18 cellular contexts compared by ENCODE assay signal in the genomic region with DNA sequence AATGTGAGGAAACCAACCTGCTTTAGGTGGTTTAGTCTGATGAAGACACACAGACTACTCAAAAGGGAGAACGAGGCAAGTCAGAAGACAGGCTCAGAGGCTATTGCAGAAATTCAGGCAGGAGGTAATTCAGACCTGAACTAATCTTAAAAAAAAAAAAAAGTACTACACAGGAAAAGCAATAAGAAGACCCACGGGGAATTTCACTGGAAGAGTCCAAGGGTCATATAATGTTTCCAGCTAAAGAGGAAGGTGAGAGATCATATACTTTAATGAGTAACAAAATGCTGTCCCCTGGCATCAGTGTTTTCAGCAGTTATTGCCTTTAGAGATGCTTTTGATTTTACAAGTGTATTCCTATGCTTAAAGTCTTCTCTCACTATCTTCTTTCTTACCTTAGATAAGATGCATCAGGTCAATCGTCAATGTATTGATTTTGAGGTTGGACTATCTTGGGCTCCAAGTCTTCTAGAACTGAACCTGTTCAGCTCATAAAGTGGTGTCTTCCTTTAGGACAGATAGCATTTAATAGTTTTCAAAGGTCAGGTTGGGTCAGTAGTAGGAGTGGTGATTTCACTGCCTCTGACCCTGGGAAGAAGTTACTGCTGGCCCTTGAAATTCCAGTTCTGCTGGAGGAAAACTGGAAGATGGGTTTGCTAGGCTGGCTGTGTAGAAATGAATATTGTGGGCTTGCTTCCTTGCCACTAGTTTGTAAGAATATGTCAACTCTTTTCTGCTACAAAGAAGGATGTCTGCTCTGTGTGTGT.
A peak's percentile ranks its signal among the peaks of the same experiment; 100 is the strongest.
DNase-seq lines count a peak whose midpoint lies in the region; ATAC-seq, FAIRE-seq and TF ChIP-seq lines count a peak whose summit lies in the region.
"Had no signal": no experiment of that assay in that cellular context is flagged by ENCODE, and none has a peak within 500 bp of the region (broad histone marks: within the 10 kb centered on the region; RNA-seq: fewer than 3 reads in every experiment).

No MANE protein-coding gene starts in this region.

- H3K4me1 ChIP-seq in Peyer's patch (peaks cover 0 to 48% (median 0%) of the 10 kb centered on the region in 4 donors), trophoblast cell (ENCODE audit: control insufficient read depth in 1 of 2, insufficient read depth in 2 of 2, low read length in 2 of 2) (peaks cover 0 to 4% of the 10 kb centered on the region in 2 experiments), vagina (peaks cover 8% of the 10 kb centered on the region)
- H3K4me1 ChIP-seq: A549 had no signal

- H3K9ac ChIP-seq in trophoblast cell (ENCODE audit: low read length), result no peak overlapping the region

- FAIRE-seq in urothelium cell line (lab: Jason Lieb, UNC), result no peak
- FAIRE-seq: A549 had no signal

- H3K4me2 ChIP-seq in trophoblast cell (ENCODE audit: low read length), result no peak overlapping the region
- H3K4me2 ChIP-seq: A549 had no signal

- no CpG with 5 or more reads among the region's 3 CpGs for WGBS in trophoblast cell (ENCODE audit: extremely low coverage, insufficient coverage, insufficient read length)

- no peak overlapping the region for H4K91ac ChIP-seq in trophoblast cell (ENCODE audit: low read depth, low read length)

- no peak overlapping the region for H2AFZ ChIP-seq in trophoblast cell (ENCODE audit: insufficient read depth, low read length, poor library complexity)

- ATAC-seq in left colon (peak; percentile 88), GM21619 (IDR thresholded peaks at IDR 0.05; ENCODE audit: unreplicated experiment) (no peak)
- ATAC-seq: A549, HCT116 had no signal

- no peak overlapping the region for H3K4ac ChIP-seq in trophoblast cell (ENCODE audit: low read depth, low read length)

- no peak overlapping the region for H3K14ac ChIP-seq in trophoblast cell (ENCODE audit: low read length)

- H4K8ac ChIP-seq in trophoblast cell (ENCODE audit: low read depth, low read length), result no peak overlapping the region

- H2AK5ac ChIP-seq in trophoblast cell (ENCODE audit: low read length), result no peak overlapping the region

- H2BK120ac ChIP-seq in trophoblast cell (ENCODE audit: insufficient read depth, low read length, poor library complexity), result peak overlapping the region; percentile 33

- no peak overlapping the region for H3K18ac ChIP-seq in trophoblast cell (ENCODE audit: low read length)

- H3K79me1 ChIP-seq in trophoblast cell (ENCODE audit: low read length), result no peaks in the 10 kb centered on the region

- no peaks in the 10 kb centered on the region for H3K9me3 ChIP-seq in Peyer's patch
- H3K9me3 ChIP-seq in trophoblast cell (ENCODE audit: insufficient read depth, low read depth, low read length), result no peaks in the 10 kb centered on the region
- no peaks in the 10 kb centered on the region for H3K9me3 ChIP-seq in vagina
- H3K9me3 ChIP-seq: A549 had no signal

- H2BK5ac ChIP-seq in trophoblast cell (ENCODE audit: low read depth, low read length, poor library complexity), result no peak overlapping the region

- no peak overlapping the region for H3K23ac ChIP-seq in trophoblast cell (ENCODE audit: low read length)

- TF ChIP-seq POLR2A in Peyer's patch (IDR thresholded peaks at IDR 0.05) (no peak), vagina (IDR thresholded peaks at IDR 0.05) (no peak)

- intact Hi-C loops in left colon (cut with DNase I, micrococcal nuclease) (no loop called here), vagina (cut with DNase I) (no loop called here)

- H3K36me3 ChIP-seq in Peyer's patch (no peaks in the 10 kb centered on the region), trophoblast cell (ENCODE audit: control insufficient read depth in 1 of 2, insufficient read depth in 2 of 2, low read length in 2 of 2) (no peaks in the 10 kb centered on the region), vagina (no peaks in the 10 kb centered on the region)

- H3K27me3 ChIP-seq in Peyer's patch (no peaks in the 10 kb centered on the region), trophoblast cell (ENCODE audit: insufficient read depth, low read length) (no peaks in the 10 kb centered on the region), vagina (no peaks in the 10 kb centered on the region)

- no peaks in the 10 kb centered on the region for H3K79me2 ChIP-seq in trophoblast cell (ENCODE audit: control insufficient read depth, insufficient read depth, low read length, poor library complexity)

- H4K12ac ChIP-seq in trophoblast cell (ENCODE audit: low read depth, low read length), result no peak overlapping the region

- TF ChIP-seq CTCF in Peyer's patch (IDR thresholded peaks at IDR 0.05) (no peak), vagina (IDR thresholded peaks at IDR 0.05) (no peak)

- DNase-seq in GF-D8 (lab: John Stamatoyannopoulos, UW) (peak; percentile 28), Peyer's patch (no peak), left colon (peak in 1 of 2 donors; percentile 33), trophoblast cell (no peak), HUDEP-2 (lab: John Stamatoyannopoulos, UW; ENCODE audit: unreplicated experiment in 76 of 76) (no peak), vagina (ENCODE audit: extremely low spot score in 2 of 2) (no peak), urothelium cell line (ENCODE audit: low spot score) (no peak)
- DNase-seq: DMS153, IMR-90, Karpas-422, MM.1S, NCI-H1694 treated with DMSO at 0.1 percent for 48 hours, NCI-H2107, NCI-H526 treated with DMSO at 0.1 percent for 48 hours, SHP77 treated with DMSO at 0.1 percent for 48 hours had no signal

- H3K4me3 ChIP-seq in Peyer's patch, result peak overlapping the region in 1 of 4 donors; percentile 22
- H3K4me3 ChIP-seq in trophoblast cell (ENCODE audit: low read depth, low read length), result no peak overlapping the region
- no peak overlapping the region for H3K4me3 ChIP-seq in vagina
- H3K4me3 ChIP-seq: A549 had no signal

- H3K27ac ChIP-seq in Peyer's patch, result peak overlapping the region in 3 of 4 donors; percentile 13 to 72 (median 50)
- no peak overlapping the region for H3K27ac ChIP-seq in trophoblast cell (ENCODE audit: low read depth, low read length)
- no peak overlapping the region for H3K27ac ChIP-seq in vagina
- H3K27ac ChIP-seq: A549 had no signal

- H2BK12ac ChIP-seq in trophoblast cell (ENCODE audit: low read length), result no peak overlapping the region

Comparison
In these comparisons a context has a peak if more than half of its experiments do, and no peak if none do; other contexts are left out.
1. H3K27ac ChIP-seq: peak in Peyer's patch (3 of 4); none in trophoblast cell (single experiment) and vagina (single experiment).